In the genomic region with DNA sequence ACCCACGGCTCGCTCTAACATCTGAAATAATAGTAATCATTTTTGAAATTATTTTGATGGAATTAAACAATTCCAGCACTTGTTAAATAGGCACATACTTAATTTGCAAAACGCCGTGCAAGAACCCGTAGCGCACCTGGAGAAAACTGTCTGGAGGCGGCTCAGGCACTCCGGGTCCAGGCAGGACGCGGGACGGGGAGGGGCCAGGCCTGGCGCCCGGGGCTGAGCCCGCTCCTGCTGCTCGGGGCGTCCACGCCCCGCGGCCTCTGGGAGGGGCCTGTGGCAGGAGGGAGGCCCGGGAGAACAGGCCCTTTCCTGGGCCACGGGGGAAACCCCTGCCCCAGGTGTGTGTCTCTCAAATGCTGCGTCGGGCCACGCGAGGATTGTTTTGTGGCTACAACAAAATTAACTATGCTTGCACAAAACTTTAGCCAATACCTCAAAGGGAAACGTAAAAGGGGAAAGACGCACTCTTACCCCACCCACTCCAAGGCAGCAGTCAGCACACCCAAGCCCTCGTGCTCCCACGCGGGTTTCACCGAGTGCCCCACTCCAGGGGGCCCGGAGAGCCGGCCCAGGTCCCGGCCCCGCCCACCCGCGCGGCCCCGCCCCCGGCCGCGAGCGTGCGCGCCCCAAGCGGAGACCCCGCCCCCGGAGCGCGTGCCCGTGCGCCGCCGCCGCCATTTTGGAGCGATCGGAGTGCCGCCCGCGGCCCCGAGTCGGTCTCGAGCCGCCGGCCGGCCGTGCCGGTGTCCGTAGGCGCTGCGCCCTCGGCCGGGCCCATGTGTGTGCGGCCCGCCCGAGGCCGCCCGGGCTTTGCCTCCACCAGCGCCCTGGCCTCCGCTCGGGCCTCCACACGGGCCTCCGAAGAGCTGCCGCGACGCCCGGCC, we compare ENCODE assay signal across 1 cellular context.
TF ChIP-seq lines count a peak whose summit lies in the region.

TSS of gene PPP6R2 (plus strand) at position 677 of the 890 bp plus-strand sequence. CDS start 50,582 bp downstream, outside the sequence.

TF ChIP-seq in K562, 482 proteins besides CTCF, POLR2A, EP300 and RAD21 (continues in another document):
- TF ChIP-seq, protein P1, sequence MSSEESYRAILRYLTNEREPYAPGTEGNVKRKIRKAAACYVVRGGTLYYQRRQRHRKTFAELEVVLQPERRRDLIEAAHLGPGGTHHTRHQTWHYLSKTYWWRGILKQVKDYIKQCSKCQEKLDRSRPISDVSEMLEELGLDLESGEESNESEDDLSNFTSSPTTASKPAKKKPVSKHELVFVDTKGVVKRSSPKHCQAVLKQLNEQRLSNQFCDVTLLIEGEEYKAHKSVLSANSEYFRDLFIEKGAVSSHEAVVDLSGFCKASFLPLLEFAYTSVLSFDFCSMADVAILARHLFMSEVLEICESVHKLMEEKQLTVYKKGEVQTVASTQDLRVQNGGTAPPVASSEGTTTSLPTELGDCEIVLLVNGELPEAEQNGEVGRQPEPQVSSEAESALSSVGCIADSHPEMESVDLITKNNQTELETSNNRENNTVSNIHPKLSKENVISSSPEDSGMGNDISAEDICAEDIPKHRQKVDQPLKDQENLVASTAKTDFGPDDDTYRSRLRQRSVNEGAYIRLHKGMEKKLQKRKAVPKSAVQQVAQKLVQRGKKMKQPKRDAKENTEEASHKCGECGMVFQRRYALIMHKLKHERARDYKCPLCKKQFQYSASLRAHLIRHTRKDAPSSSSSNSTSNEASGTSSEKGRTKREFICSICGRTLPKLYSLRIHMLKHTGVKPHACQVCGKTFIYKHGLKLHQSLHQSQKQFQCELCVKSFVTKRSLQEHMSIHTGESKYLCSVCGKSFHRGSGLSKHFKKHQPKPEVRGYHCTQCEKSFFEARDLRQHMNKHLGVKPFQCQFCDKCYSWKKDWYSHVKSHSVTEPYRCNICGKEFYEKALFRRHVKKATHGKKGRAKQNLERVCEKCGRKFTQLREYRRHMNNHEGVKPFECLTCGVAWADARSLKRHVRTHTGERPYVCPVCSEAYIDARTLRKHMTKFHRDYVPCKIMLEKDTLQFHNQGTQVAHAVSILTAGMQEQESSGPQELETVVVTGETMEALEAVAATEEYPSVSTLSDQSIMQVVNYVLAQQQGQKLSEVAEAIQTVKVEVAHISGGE (CRISPR knock-in tag; IDR thresholded peaks at IDR 0.05) = no peak; a peak in 1 of 6 replicates
- TF ChIP-seq ZBTB33 (CRISPR knock-in tag; IDR thresholded peaks at IDR 0.05) = no peak
- TF ChIP-seq ZNF165 (CRISPR knock-in tag; IDR thresholded peaks at IDR 0.05; ENCODE audit: borderline replicate concordance) = no peak
- no peak for TF ChIP-seq ID3 (CRISPR knock-in tag; IDR thresholded peaks at IDR 0.05)
- no peak for TF ChIP-seq ID3 (tag; IDR thresholded peaks at IDR 0.05)
- TF ChIP-seq, protein P2, sequence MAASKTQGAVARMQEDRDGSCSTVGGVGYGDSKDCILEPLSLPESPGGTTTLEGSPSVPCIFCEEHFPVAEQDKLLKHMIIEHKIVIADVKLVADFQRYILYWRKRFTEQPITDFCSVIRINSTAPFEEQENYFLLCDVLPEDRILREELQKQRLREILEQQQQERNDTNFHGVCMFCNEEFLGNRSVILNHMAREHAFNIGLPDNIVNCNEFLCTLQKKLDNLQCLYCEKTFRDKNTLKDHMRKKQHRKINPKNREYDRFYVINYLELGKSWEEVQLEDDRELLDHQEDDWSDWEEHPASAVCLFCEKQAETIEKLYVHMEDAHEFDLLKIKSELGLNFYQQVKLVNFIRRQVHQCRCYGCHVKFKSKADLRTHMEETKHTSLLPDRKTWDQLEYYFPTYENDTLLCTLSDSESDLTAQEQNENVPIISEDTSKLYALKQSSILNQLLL (CRISPR knock-in tag; IDR thresholded peaks at IDR 0.05; ENCODE audit: borderline replicate concordance) = no peak
- TF ChIP-seq SIRT6 (IDR thresholded peaks at IDR 0.05; ENCODE audit: low read depth, low read length) = no peak
- TF ChIP-seq GTF2B (IDR thresholded peaks at IDR 0.05; ENCODE audit: extremely low read depth, insufficient read length) = no peak
- no peak for TF ChIP-seq WHSC1 (IDR thresholded peaks at IDR 0.05; ENCODE audit: low read length)
- no peak; the same call in 1 of the 2 replicates for TF ChIP-seq GTF2E2 (tag; IDR thresholded peaks at IDR 0.05)
- no peak for TF ChIP-seq GATAD2A (IDR thresholded peaks at IDR 0.05)
- TF ChIP-seq, protein P3, sequence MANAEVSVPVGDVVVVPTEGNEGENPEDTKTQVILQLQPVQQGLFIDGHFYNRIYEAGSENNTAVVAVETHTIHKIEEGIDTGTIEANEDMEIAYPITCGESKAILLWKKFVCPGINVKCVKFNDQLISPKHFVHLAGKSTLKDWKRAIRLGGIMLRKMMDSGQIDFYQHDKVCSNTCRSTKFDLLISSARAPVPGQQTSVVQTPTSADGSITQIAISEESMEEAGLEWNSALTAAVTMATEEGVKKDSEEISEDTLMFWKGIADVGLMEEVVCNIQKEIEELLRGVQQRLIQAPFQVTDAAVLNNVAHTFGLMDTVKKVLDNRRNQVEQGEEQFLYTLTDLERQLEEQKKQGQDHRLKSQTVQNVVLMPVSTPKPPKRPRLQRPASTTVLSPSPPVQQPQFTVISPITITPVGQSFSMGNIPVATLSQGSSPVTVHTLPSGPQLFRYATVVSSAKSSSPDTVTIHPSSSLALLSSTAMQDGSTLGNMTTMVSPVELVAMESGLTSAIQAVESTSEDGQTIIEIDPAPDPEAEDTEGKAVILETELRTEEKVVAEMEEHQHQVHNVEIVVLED (CRISPR knock-in tag; IDR thresholded peaks at IDR 0.05) = peak; percentile 41; the same call in 1 of the 2 replicates
- TF ChIP-seq TAF15 (IDR thresholded peaks at IDR 0.05; ENCODE audit: low read depth, low read length) = no peak
- TF ChIP-seq, protein P4, sequence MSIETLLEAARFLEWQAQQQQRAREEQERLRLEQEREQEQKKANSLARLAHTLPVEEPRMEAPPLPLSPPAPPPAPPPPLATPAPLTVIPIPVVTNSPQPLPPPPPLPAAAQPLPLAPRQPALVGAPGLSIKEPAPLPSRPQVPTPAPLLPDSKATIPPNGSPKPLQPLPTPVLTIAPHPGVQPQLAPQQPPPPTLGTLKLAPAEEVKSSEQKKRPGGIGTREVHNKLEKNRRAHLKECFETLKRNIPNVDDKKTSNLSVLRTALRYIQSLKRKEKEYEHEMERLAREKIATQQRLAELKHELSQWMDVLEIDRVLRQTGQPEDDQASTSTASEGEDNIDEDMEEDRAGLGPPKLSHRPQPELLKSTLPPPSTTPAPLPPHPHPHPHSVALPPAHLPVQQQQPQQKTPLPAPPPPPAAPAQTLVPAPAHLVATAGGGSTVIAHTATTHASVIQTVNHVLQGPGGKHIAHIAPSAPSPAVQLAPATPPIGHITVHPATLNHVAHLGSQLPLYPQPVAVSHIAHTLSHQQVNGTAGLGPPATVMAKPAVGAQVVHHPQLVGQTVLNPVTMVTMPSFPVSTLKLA (conservative IDR thresholded peaks at IDR 0.05) = no peak; a peak in 1 of 4 replicates
- peak; percentile 67 for TF ChIP-seq RBM25 (IDR thresholded peaks at IDR 0.05; ENCODE audit: low read depth, low read length, severe bottlenecking)
- no peak for TF ChIP-seq ZNF3 (CRISPR knock-in tag; IDR thresholded peaks at IDR 0.05)
- TF ChIP-seq MTA3 (IDR thresholded peaks at IDR 0.05; ENCODE audit: borderline replicate concordance) = no peak
- TF ChIP-seq NR0B1 (IDR thresholded peaks at IDR 0.05; ENCODE audit: partially characterized antibody) = no peak
- no peak for TF ChIP-seq HDAC8 (tag; IDR thresholded peaks at IDR 0.05)
- TF ChIP-seq ZNF133 (CRISPR knock-in tag; IDR thresholded peaks at IDR 0.05) = no peak
- TF ChIP-seq ZNF584 (CRISPR knock-in tag; IDR thresholded peaks at IDR 0.05; ENCODE audit: low read depth) = no peak
- TF ChIP-seq, protein P5, sequence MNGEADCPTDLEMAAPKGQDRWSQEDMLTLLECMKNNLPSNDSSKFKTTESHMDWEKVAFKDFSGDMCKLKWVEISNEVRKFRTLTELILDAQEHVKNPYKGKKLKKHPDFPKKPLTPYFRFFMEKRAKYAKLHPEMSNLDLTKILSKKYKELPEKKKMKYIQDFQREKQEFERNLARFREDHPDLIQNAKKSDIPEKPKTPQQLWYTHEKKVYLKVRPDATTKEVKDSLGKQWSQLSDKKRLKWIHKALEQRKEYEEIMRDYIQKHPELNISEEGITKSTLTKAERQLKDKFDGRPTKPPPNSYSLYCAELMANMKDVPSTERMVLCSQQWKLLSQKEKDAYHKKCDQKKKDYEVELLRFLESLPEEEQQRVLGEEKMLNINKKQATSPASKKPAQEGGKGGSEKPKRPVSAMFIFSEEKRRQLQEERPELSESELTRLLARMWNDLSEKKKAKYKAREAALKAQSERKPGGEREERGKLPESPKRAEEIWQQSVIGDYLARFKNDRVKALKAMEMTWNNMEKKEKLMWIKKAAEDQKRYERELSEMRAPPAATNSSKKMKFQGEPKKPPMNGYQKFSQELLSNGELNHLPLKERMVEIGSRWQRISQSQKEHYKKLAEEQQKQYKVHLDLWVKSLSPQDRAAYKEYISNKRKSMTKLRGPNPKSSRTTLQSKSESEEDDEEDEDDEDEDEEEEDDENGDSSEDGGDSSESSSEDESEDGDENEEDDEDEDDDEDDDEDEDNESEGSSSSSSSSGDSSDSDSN (IDR thresholded peaks at IDR 0.05; ENCODE audit: borderline replicate concordance in 1 of 2, low read depth in 2 of 2, low read length in 2 of 2) = 0 out of 4 replicates have a peak, but pooled peaks of 1 of the 2 experiments have one; percentile 10
- TF ChIP-seq MAFK (IDR thresholded peaks at IDR 0.05; ENCODE audit: low read length) = no peak
- TF ChIP-seq NFXL1 (CRISPR knock-in tag; IDR thresholded peaks at IDR 0.05) = no peak
- TF ChIP-seq TFAM (CRISPR knock-in tag; conservative IDR thresholded peaks at IDR 0.05) = no peak
- no peak for TF ChIP-seq ZNF324 (CRISPR knock-in tag; IDR thresholded peaks at IDR 0.05)
- no peak for TF ChIP-seq MECOM (CRISPR knock-in tag; IDR thresholded peaks at IDR 0.05)
- TF ChIP-seq NRF1 (conservative IDR thresholded peaks at IDR 0.05 in 1 of 2, IDR thresholded peaks at IDR 0.05 in 1 of 2) = peak in 1 of 2 experiments; percentile 9; a peak in 3 of 4 replicates
- peak; percentile 23; the same call in 1 of the 2 replicates for TF ChIP-seq MYC (IDR thresholded peaks at IDR 0.05; ENCODE audit: low read depth, low read length)
- no peak for TF ChIP-seq MYC (CRISPR knock-in tag; IDR thresholded peaks at IDR 0.05; ENCODE audit: borderline replicate concordance, low read depth)
- TF ChIP-seq KAT8 (IDR thresholded peaks at IDR 0.05; ENCODE audit: low read depth) = no peak
- TF ChIP-seq, protein P6, sequence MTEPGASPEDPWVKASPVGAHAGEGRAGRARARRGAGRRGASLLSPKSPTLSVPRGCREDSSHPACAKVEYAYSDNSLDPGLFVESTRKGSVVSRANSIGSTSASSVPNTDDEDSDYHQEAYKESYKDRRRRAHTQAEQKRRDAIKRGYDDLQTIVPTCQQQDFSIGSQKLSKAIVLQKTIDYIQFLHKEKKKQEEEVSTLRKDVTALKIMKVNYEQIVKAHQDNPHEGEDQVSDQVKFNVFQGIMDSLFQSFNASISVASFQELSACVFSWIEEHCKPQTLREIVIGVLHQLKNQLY (CRISPR knock-in tag; conservative IDR thresholded peaks at IDR 0.05) = no peak
- TF ChIP-seq ZNF398 (CRISPR knock-in tag; IDR thresholded peaks at IDR 0.05) = no peak
- TF ChIP-seq ILK (tag; IDR thresholded peaks at IDR 0.05; ENCODE audit: borderline replicate concordance, low read depth) = no peak
- TF ChIP-seq RUNX1 (IDR thresholded peaks at IDR 0.05; ENCODE audit: low read depth) = no peak
- no peak for TF ChIP-seq ZNF23 (CRISPR knock-in tag; IDR thresholded peaks at IDR 0.05)
- TF ChIP-seq ZFP1 (CRISPR knock-in tag; IDR thresholded peaks at IDR 0.05) = no peak
- TF ChIP-seq SMARCB1 (IDR thresholded peaks at IDR 0.05; ENCODE audit: insufficient read length, low read depth) = no peak
- TF ChIP-seq NONO (IDR thresholded peaks at IDR 0.05; ENCODE audit: low read depth in 2 of 2, low read length in 1 of 2) = 0 out of 4 replicates have a peak, but pooled peaks have one; percentile 21 to 40
- TF ChIP-seq L3MBTL2 (IDR thresholded peaks at IDR 0.05) = peak; percentile 44; the same call in 1 of the 2 replicates
